In genomic region chr1:31447210-31447609, GRCh38 we compare ENCODE assay signal across 1 cellular context.
A peak's percentile ranks its signal among the peaks of the same experiment; 100 is the strongest.
TF ChIP-seq lines count a peak whose summit lies in the region.

No MANE protein-coding gene starts in this region.

TF ChIP-seq in K562, 482 proteins besides CTCF, POLR2A, EP300 and RAD21 (continued from another document):
- TF ChIP-seq ZNF592 (IDR thresholded peaks at IDR 0.05) (no peak), ZNF212 (CRISPR knock-in tag; IDR thresholded peaks at IDR 0.05) (no peak), NCOA2 (IDR thresholded peaks at IDR 0.05; ENCODE audit: partially characterized antibody in 2 of 2) (no peak), ZNF507 (tag; conservative IDR thresholded peaks at IDR 0.05) (no peak), SMAD3 (CRISPR knock-in tag; conservative IDR thresholded peaks at IDR 0.05) (no peak), STAG1 (CRISPR knock-in tag; IDR thresholded peaks at IDR 0.05; ENCODE audit: borderline replicate concordance) (no peak), PHTF2 (CRISPR knock-in tag; IDR thresholded peaks at IDR 0.05) (no peak), FOXK1 (CRISPR knock-in tag; IDR thresholded peaks at IDR 0.05; ENCODE audit: borderline replicate concordance) (no peak), SOX6 (IDR thresholded peaks at IDR 0.05) (peak; percentile 40; the same call in 1 of the 2 replicates), ZBTB11 (CRISPR knock-in tag; IDR thresholded peaks at IDR 0.05) (no peak)
TF ChIP-seq in K562: peak in this region for 31.
